In the genomic region with DNA sequence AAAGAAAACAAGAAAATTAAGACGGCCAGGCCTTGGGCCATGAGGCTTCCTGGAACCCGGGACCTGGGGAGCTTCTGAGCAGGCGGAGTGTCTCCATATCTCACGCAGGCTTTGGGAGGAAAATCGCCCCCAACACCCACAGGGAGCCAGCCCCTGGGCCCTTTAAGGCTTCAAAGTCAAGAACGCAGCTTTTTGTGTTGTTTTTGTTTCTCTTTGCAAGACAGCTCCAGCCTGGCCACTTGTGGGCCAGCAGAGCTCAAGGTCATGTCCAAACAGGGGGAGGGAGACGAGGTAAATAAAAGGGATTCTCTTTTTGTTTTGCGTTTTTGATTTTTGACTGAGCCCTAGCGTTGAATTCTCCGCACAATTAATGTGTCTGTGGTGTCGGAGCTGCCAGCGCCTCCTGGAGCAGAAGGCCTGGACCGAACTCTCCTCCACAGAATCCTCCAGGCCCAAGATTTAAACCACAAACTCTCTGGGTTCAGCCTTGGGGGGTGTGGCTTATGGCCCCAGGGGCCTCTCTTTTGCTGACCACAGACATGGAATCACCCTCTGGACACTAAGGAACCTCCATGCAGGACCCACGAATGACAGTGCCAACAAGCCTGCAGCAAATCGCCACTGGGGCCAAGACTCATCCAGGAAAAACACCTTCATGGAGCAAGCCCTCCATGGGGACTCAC, we compare ENCODE assay signal across 2 cellular contexts.
TF ChIP-seq lines count a peak whose summit lies in the region.

No MANE protein-coding gene starts in this region.

TF ChIP-seq in WTC11, 78 proteins besides CTCF, POLR2A, EP300 and RAD21 (continues in another document):
- no peak for TF ChIP-seq NR1H2 (CRISPR knock-in tag; IDR thresholded peaks at IDR 0.05)
- TF ChIP-seq NFATC4 (CRISPR knock-in tag; IDR thresholded peaks at IDR 0.05) = no peak
- TF ChIP-seq CREM (CRISPR knock-in tag; IDR thresholded peaks at IDR 0.05) = no peak
- no peak for TF ChIP-seq FOXJ3 (CRISPR knock-in tag; IDR thresholded peaks at IDR 0.05; ENCODE audit: borderline replicate concordance)
- TF ChIP-seq, protein P1, sequence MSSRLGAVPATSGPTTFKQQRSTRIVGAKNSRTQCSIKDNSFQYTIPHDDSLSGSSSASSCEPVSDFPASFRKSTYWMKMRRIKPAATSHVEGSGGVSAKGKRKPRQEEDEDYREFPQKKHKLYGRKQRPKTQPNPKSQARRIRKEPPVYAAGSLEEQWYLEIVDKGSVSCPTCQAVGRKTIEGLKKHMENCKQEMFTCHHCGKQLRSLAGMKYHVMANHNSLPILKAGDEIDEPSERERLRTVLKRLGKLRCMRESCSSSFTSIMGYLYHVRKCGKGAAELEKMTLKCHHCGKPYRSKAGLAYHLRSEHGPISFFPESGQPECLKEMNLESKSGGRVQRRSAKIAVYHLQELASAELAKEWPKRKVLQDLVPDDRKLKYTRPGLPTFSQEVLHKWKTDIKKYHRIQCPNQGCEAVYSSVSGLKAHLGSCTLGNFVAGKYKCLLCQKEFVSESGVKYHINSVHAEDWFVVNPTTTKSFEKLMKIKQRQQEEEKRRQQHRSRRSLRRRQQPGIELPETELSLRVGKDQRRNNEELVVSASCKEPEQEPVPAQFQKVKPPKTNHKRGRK (CRISPR knock-in tag; IDR thresholded peaks at IDR 0.05; ENCODE audit: borderline replicate concordance) = no peak
- TF ChIP-seq, protein P2, sequence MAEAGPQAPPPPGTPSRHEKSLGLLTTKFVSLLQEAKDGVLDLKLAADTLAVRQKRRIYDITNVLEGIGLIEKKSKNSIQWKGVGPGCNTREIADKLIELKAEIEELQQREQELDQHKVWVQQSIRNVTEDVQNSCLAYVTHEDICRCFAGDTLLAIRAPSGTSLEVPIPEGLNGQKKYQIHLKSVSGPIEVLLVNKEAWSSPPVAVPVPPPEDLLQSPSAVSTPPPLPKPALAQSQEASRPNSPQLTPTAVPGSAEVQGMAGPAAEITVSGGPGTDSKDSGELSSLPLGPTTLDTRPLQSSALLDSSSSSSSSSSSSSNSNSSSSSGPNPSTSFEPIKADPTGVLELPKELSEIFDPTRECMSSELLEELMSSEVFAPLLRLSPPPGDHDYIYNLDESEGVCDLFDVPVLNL (CRISPR knock-in tag; IDR thresholded peaks at IDR 0.05; ENCODE audit: borderline replicate concordance, low read depth) = no peak
- TF ChIP-seq, protein P3, sequence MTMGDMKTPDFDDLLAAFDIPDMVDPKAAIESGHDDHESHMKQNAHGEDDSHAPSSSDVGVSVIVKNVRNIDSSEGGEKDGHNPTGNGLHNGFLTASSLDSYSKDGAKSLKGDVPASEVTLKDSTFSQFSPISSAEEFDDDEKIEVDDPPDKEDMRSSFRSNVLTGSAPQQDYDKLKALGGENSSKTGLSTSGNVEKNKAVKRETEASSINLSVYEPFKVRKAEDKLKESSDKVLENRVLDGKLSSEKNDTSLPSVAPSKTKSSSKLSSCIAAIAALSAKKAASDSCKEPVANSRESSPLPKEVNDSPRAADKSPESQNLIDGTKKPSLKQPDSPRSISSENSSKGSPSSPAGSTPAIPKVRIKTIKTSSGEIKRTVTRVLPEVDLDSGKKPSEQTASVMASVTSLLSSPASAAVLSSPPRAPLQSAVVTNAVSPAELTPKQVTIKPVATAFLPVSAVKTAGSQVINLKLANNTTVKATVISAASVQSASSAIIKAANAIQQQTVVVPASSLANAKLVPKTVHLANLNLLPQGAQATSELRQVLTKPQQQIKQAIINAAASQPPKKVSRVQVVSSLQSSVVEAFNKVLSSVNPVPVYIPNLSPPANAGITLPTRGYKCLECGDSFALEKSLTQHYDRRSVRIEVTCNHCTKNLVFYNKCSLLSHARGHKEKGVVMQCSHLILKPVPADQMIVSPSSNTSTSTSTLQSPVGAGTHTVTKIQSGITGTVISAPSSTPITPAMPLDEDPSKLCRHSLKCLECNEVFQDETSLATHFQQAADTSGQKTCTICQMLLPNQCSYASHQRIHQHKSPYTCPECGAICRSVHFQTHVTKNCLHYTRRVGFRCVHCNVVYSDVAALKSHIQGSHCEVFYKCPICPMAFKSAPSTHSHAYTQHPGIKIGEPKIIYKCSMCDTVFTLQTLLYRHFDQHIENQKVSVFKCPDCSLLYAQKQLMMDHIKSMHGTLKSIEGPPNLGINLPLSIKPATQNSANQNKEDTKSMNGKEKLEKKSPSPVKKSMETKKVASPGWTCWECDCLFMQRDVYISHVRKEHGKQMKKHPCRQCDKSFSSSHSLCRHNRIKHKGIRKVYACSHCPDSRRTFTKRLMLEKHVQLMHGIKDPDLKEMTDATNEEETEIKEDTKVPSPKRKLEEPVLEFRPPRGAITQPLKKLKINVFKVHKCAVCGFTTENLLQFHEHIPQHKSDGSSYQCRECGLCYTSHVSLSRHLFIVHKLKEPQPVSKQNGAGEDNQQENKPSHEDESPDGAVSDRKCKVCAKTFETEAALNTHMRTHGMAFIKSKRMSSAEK (CRISPR knock-in tag; IDR thresholded peaks at IDR 0.05; ENCODE audit: borderline replicate concordance) = no peak
- TF ChIP-seq, protein P4, sequence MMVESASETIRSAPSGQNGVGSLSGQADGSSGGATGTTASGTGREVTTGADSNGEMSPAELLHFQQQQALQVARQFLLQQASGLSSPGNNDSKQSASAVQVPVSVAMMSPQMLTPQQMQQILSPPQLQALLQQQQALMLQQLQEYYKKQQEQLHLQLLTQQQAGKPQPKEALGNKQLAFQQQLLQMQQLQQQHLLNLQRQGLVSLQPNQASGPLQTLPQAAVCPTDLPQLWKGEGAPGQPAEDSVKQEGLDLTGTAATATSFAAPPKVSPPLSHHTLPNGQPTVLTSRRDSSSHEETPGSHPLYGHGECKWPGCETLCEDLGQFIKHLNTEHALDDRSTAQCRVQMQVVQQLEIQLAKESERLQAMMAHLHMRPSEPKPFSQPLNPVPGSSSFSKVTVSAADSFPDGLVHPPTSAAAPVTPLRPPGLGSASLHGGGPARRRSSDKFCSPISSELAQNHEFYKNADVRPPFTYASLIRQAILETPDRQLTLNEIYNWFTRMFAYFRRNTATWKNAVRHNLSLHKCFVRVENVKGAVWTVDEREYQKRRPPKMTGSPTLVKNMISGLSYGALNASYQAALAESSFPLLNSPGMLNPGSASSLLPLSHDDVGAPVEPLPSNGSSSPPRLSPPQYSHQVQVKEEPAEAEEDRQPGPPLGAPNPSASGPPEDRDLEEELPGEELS (CRISPR knock-in tag; IDR thresholded peaks at IDR 0.05) = no peak
- TF ChIP-seq, protein P5, sequence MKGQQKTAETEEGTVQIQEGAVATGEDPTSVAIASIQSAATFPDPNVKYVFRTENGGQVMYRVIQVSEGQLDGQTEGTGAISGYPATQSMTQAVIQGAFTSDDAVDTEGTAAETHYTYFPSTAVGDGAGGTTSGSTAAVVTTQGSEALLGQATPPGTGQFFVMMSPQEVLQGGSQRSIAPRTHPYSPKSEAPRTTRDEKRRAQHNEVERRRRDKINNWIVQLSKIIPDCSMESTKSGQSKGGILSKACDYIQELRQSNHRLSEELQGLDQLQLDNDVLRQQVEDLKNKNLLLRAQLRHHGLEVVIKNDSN (CRISPR knock-in tag; IDR thresholded peaks at IDR 0.05) = no peak
- TF ChIP-seq NR2C2 (CRISPR knock-in tag; IDR thresholded peaks at IDR 0.05) = no peak
- no peak for TF ChIP-seq MXD4 (CRISPR knock-in tag; IDR thresholded peaks at IDR 0.05; ENCODE audit: borderline replicate concordance)
- TF ChIP-seq FOXK1 (CRISPR knock-in tag; IDR thresholded peaks at IDR 0.05) = no peak
- TF ChIP-seq SP1 (CRISPR knock-in tag; conservative IDR thresholded peaks at IDR 0.05) = no peak
- TF ChIP-seq OVOL2 (CRISPR knock-in tag; IDR thresholded peaks at IDR 0.05; ENCODE audit: borderline replicate concordance) = no peak
- TF ChIP-seq ESRRA (CRISPR knock-in tag; IDR thresholded peaks at IDR 0.05; ENCODE audit: borderline replicate concordance) = no peak
- no peak for TF ChIP-seq CREB1 (CRISPR knock-in tag; IDR thresholded peaks at IDR 0.05)

TF ChIP-seq in H1, 55 proteins besides CTCF, POLR2A, EP300 and RAD21:
- TF ChIP-seq, protein P6, sequence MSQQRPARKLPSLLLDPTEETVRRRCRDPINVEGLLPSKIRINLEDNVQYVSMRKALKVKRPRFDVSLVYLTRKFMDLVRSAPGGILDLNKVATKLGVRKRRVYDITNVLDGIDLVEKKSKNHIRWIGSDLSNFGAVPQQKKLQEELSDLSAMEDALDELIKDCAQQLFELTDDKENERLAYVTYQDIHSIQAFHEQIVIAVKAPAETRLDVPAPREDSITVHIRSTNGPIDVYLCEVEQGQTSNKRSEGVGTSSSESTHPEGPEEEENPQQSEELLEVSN (IDR thresholded peaks at IDR 0.05) = no peak
- TF ChIP-seq CHD1 (IDR thresholded peaks at IDR 0.05; ENCODE audit: low read depth, low read length) (no peak), FOSL1 (IDR thresholded peaks at IDR 0.05; ENCODE audit: insufficient read depth, low read depth, low read length) (no peak), TAF1 (IDR thresholded peaks at IDR 0.05; ENCODE audit: low read depth, low read length) (no peak), ZNF274 (IDR thresholded peaks at IDR 0.05; ENCODE audit: borderline replicate concordance, extremely low read depth, low read length) (no peak)
